ENCODE assay signal across 28 cellular contexts in the genomic region with DNA sequence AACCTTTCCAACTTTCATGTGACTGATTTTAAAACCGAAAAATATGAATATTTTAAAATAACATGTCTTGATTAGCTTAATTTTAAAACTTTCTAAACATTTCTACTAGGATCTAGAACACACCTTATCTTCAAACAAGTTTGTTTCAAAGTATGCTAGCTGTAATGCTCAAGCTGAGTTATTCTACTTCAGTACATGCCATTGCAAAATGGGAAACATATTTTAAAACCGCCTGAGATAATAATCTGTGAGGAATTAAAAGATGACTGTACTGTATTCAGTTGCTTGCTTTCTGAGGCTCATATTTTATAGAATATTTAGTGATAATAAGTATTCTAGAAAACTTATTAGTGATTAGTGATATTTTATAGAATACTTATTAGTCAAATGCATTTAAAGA.
"Had no signal": no experiment of that assay in that cellular context is flagged by ENCODE, and none has a peak within 500 bp of the region (broad histone marks: within the 10 kb centered on the region; RNA-seq: fewer than 3 reads in every experiment).

No MANE protein-coding gene starts in this region.

- H3K36me3 ChIP-seq: neural progenitor cell, ovary, right lobe of liver, vagina had no signal

- FAIRE-seq: small intestine, urothelium cell line had no signal

- DNase-seq: natural killer cell; occipital lobe; ovary; posterior cingulate gyrus; psoas muscle; right lobe of liver; sigmoid colon; small intestine; stimulated activated CD4-positive, alpha-beta T cell treated with anti-CD3 and anti-CD28 coated beads, Interleukin-15, amount 100 ng/mL, for 24 hours; stimulated activated CD4-positive, alpha-beta T cell treated with anti-CD3 and anti-CD28 coated beads, Interleukin-2, amount 100 ng/mL, for 24 hours; stimulated activated CD4-positive, alpha-beta T cell treated with anti-CD3 and anti-CD28 coated beads, Interleukin-2, amount 100 ng/mL, for 48 hours; stimulated activated CD4-positive, alpha-beta T cell treated with anti-CD3 and anti-CD28 coated beads, Interleukin-4, amount 100 ng/mL, for 4 hours; stimulated activated CD8-positive, alpha-beta memory T cell treated with anti-CD3 and anti-CD28 coated beads, Interleukin-4, amount 100 ng/mL, for 48 hours; stimulated activated naive CD4-positive, alpha-beta T cell; stimulated activated naive CD8-positive, alpha-beta T cell treated with anti-CD3 and anti-CD28 coated beads, Interleukin-15, amount 100 ng/mL, for 72 hours; stimulated activated naive CD8-positive, alpha-beta T cell treated with anti-CD3 and anti-CD28 coated beads, Interleukin-15, Interleukin-2, amounts not matched to agents 100 U/mL and 50 U/mL, for 24 hours; substantia nigra; testis; tibial artery; transverse colon; upper lobe of left lung had no signal

- H3K4me1 ChIP-seq: neural progenitor cell, parathyroid adenoma, psoas muscle, sigmoid colon, suprapubic skin, testis, tibial artery, transverse colon, upper lobe of left lung, vagina had no signal

- H3K9ac ChIP-seq: neural progenitor cell, parathyroid adenoma had no signal

- H2AFZ ChIP-seq: neural progenitor cell, parathyroid adenoma had no signal

- H3K4me3 ChIP-seq: neural progenitor cell, ovary, psoas muscle, right lobe of liver, sigmoid colon, suprapubic skin, testis, tibial artery, transverse colon, upper lobe of left lung, vagina had no signal

- H3K9me3 ChIP-seq: ovary, psoas muscle, right lobe of liver, sigmoid colon, suprapubic skin, testis, tibial artery, transverse colon, upper lobe of left lung, vagina had no signal

- H3K27ac ChIP-seq: neural progenitor cell, ovary, parathyroid adenoma, psoas muscle, right lobe of liver, sigmoid colon, suprapubic skin, testis, tibial artery, transverse colon, upper lobe of left lung, vagina had no signal

- ATAC-seq: natural killer cell; psoas muscle; right cardiac atrium; right lobe of liver; stimulated activated memory B cell treated with anti-CD40 and anti-IgM and Interleukin-4, amounts not matched to agents 10 μg/mL and 1 μg/mL and 100 μg/mL, for 72 hours; stimulated activated naive CD8-positive, alpha-beta T cell treated with anti-CD3 and anti-CD28 coated beads, Interleukin-15, amount 100 ng/mL, for 72 hours; stimulated activated naive CD8-positive, alpha-beta T cell treated with anti-CD3 and anti-CD28 coated beads, Interleukin-15, Interleukin-2, amounts not matched to agents 100 U/mL and 50 U/mL, for 24 hours had no signal

- H3K79me2 ChIP-seq: parathyroid adenoma had no signal

- H3K27me3 ChIP-seq: neural progenitor cell, ovary, right lobe of liver, sigmoid colon, suprapubic skin, testis, tibial artery, transverse colon, upper lobe of left lung, vagina had no signal

- H3K4me2 ChIP-seq: neural progenitor cell had no signal
